In the genomic region with DNA sequence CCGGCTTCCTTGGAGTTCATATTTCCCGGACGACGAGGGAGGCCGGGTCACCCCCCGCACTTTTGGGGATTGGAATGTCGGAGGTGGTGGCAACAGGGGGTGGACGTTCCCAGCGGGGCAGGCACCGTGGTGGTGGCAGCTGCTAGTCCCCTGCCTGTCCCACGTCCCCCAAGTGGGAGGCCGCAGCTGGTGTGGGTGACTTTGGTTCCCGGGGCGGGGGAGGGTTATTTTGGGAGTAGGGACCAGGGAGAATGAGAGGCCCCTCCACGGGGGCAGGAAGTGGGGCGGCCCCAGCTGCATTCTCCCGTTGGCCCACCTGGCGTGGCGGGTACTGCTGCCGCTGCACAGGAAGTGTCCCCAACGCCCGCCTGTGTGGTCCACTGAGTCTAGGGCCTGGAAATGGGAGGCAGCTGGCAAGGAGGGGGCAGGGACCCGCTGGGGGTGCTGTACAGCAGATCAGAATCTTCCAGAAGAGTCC, we compare ENCODE assay signal across 12 cellular contexts. TPM values are rescaled to one million over a fixed set of nuclear protein-coding genes. Genes with fewer than 3 reads are reported as not detected.
DNase-seq lines count a peak whose midpoint lies in the region; ATAC-seq and TF ChIP-seq lines count a peak whose summit lies in the region.
"Had no signal": no experiment of that assay in that cellular context is flagged by ENCODE, and none has a peak within 500 bp of the region (broad histone marks: within the 10 kb centered on the region; RNA-seq: fewer than 3 reads in every experiment).

No MANE protein-coding gene starts in this region.

- WGBS in gastroesophageal sphincter (ENCODE audit: low coverage in 1 of 2), 2 donors, result 25% methylated on average over 4 of the region's 23 CpGs; no CpG with 5 or more reads in 1 of the 2 donors

- H3K9me3 Mint-ChIP-seq in progenitor cell of endocrine pancreas (ENCODE audit: low read depth), result no peaks in the 10 kb centered on the region

- TF ChIP-seq EP300 in gastroesophageal sphincter (IDR thresholded peaks at IDR 0.05), result no peak

- H3K4me3 ChIP-seq in gastroesophageal sphincter, result peak overlapping the region in 1 of 2 donors; percentile 18
- H3K4me3 ChIP-seq in rectal smooth muscle tissue (ENCODE audit: low read length), result no peak overlapping the region
- H3K4me3 ChIP-seq: upper lobe of right lung had no signal

- H3K27me3 ChIP-seq in gastroesophageal sphincter (no peaks in the 10 kb centered on the region), rectal smooth muscle tissue (ENCODE audit: control insufficient read depth, insufficient read depth, low read length) (no peaks in the 10 kb centered on the region)

- H3K27ac Mint-ChIP-seq in progenitor cell of endocrine pancreas, result no peak overlapping the region

- DNase-seq in EH (ENCODE audit: low read depth) (peak; percentile 27), NAMALWA (ENCODE audit: low spot score) (peak; percentile 81), NCI-H526 (lab: John Stamatoyannopoulos, UW) (no peak), SK-N-DZ (ENCODE audit: low spot score) (no peak), progenitor cell of endocrine pancreas (ENCODE audit: low spot score, unreplicated experiment) (no peak)
- DNase-seq: activated CD4-positive, alpha-beta T cell treated with anti-CD3 and anti-CD28 coated beads, Interleukin-2, amount 50 U/mL, for 4 hours; upper lobe of right lung had no signal

- H3K4me1 ChIP-seq in gastroesophageal sphincter (peaks cover 0 to 22% (median 0%) of the 10 kb centered on the region in 3 donors), rectal smooth muscle tissue (ENCODE audit: control insufficient read depth, insufficient read depth, low read length) (peaks cover 5% of the 10 kb centered on the region)
- H3K4me1 ChIP-seq: upper lobe of right lung had no signal

- no peak for TF ChIP-seq POLR2A in gastroesophageal sphincter (IDR thresholded peaks at IDR 0.05)

- TF ChIP-seq CTCF in gastroesophageal sphincter (IDR thresholded peaks at IDR 0.05) (no peak), progenitor cell of endocrine pancreas (IDR thresholded peaks at IDR 0.05; ENCODE audit: unreplicated experiment) (no peak)

- H3K36me3 ChIP-seq in gastroesophageal sphincter (no peaks in the 10 kb centered on the region), rectal smooth muscle tissue (ENCODE audit: control insufficient read depth, insufficient read depth, low read length) (no peaks in the 10 kb centered on the region)
- H3K36me3 ChIP-seq: upper lobe of right lung had no signal

- H3K27me3 Mint-ChIP-seq in progenitor cell of endocrine pancreas, result peaks cover 5% of the 10 kb centered on the region

- ATAC-seq in gastroesophageal sphincter (no peak), HG03432 (IDR thresholded peaks at IDR 0.05; ENCODE audit: unreplicated experiment) (no peak)

- no peak overlapping the region for H3K9ac ChIP-seq in rectal smooth muscle tissue (ENCODE audit: low read length)

- H3K4me1 Mint-ChIP-seq in progenitor cell of endocrine pancreas (ENCODE audit: low read depth), result no peaks in the 10 kb centered on the region

- no peak overlapping the region for H3K4me3 Mint-ChIP-seq in progenitor cell of endocrine pancreas (ENCODE audit: low read depth)

- H3K36me3 Mint-ChIP-seq in progenitor cell of endocrine pancreas (ENCODE audit: insufficient read depth), result no peaks in the 10 kb centered on the region

- H3K27ac ChIP-seq in gastroesophageal sphincter (peak overlapping the region in 3 of 4 donors; percentile 57 to 73 (median 57)), rectal smooth muscle tissue (ENCODE audit: low read depth, low read length) (peak overlapping the region; percentile 77)
- H3K27ac ChIP-seq: upper lobe of right lung had no signal

- no peaks in the 10 kb centered on the region for H3K9me3 ChIP-seq in gastroesophageal sphincter
- H3K9me3 ChIP-seq: upper lobe of right lung had no signal

RNA-seq across cellular contexts. Expression of gene PLIN3, which starts 11.1 kb away (rescaled TPM):
- 10 to 100 TPM; 18.5 to 66.3 (median 34.7) TPM for total RNA-seq in gastroesophageal sphincter
- 13.2 and 19.5 TPM in 2 replicates for polyA plus RNA-seq in SK-N-DZ (2014; cell fraction: cytosol; rRNA removed)
- 4.6 and 5.0 TPM in 2 replicates for polyA plus RNA-seq in SK-N-DZ (2014; cell fraction: nucleus; rRNA removed)
- total RNA-seq in progenitor cell of endocrine pancreas, result 40.0 and 43.6 TPM in 2 replicates

RNA-seq across cellular contexts. Expression of gene ARRDC5, which starts 24.2 kb away (rescaled TPM):
- total RNA-seq in gastroesophageal sphincter (1 to 10 TPM in 1 of 4 donors, not detected in 3; 1.1 TPM), progenitor cell of endocrine pancreas (not detected in 2 replicates)
- polyA plus RNA-seq in SK-N-DZ (2014; cell fraction: cytosol; rRNA removed), result not detected in 2 replicates
- not detected in 2 replicates for polyA plus RNA-seq in SK-N-DZ (2014; cell fraction: nucleus; rRNA removed)
- total RNA-seq: kidney epithelial cell, M059J, upper lobe of right lung had no signal

RNA-seq across cellular contexts. Expression of gene UHRF1, which starts 30.8 kb away (rescaled TPM):
- total RNA-seq in gastroesophageal sphincter, result 1 to 10 TPM in 1 of 4 donors, under 1 TPM in 3; 0.58 to 1.4 (median 0.73) TPM
- polyA plus RNA-seq in SK-N-DZ (2014; cell fraction: cytosol; rRNA removed), result 36.0 and 55.8 TPM in 2 replicates
- 43.3 and 64.1 TPM in 2 replicates for polyA plus RNA-seq in SK-N-DZ (2014; cell fraction: nucleus; rRNA removed)
- 60.2 and 63.5 TPM in 2 replicates for total RNA-seq in progenitor cell of endocrine pancreas

RNA-seq across cellular contexts. Expression of gene TICAM1, which starts 47.0 kb away (rescaled TPM):
- total RNA-seq in gastroesophageal sphincter, result 1 to 10 TPM; 3.6 to 7.9 (median 5.1) TPM
- polyA plus RNA-seq in SK-N-DZ (2014; cell fraction: cytosol; rRNA removed), result 0.42 and 0.79 TPM in 2 replicates
- polyA plus RNA-seq in SK-N-DZ (2014; cell fraction: nucleus; rRNA removed), result 0.21 and 0.35 TPM in 2 replicates
- total RNA-seq in progenitor cell of endocrine pancreas, result 3.4 and 4.0 TPM in 2 replicates

Comparison
In these comparisons a context has a peak if more than half of its experiments do, and no peak if none do; other contexts are left out.
1. DNase-seq: peak in EH (single experiment) and NAMALWA (single experiment); none in NCI-H526 (0 of 2), SK-N-DZ (single experiment) and progenitor cell of endocrine pancreas (single experiment).
2. RNA of gene UHRF1, which starts 30.8 kb away (total RNA-seq): 60.2 to 63.5 TPM in progenitor cell of endocrine pancreas; 0.58 to 1.4 TPM in gastroesophageal sphincter; every median in the first group is over 10 times any median in the second.